In genomic region chr10:111137012-111137411, GRCh38 we compare ENCODE assay signal across 1 cellular context.
TF ChIP-seq lines count a peak whose summit lies in the region.

No MANE protein-coding gene starts in this region.

TF ChIP-seq in WTC11, 78 proteins besides CTCF, POLR2A, EP300 and RAD21 (continued from another document):
- TF ChIP-seq USF2 (CRISPR knock-in tag; IDR thresholded peaks at IDR 0.05) (peak; percentile 85), ZNF232 (CRISPR knock-in tag; IDR thresholded peaks at IDR 0.05) (0 out of 2 replicates have a peak, but pooled peaks have one; percentile 19), GRHL2 (CRISPR knock-in tag; IDR thresholded peaks at IDR 0.05; ENCODE audit: insufficient replicate concordance, severe bottlenecking) (no peak), ZNF512 (CRISPR knock-in tag; IDR thresholded peaks at IDR 0.05; ENCODE audit: borderline replicate concordance) (no peak), USF1 (CRISPR knock-in tag; IDR thresholded peaks at IDR 0.05) (peak; percentile 80), FOXP4 (CRISPR knock-in tag; IDR thresholded peaks at IDR 0.05) (peak; percentile 84; the same call in 1 of the 2 replicates), ZNF671 (CRISPR knock-in tag; IDR thresholded peaks at IDR 0.05) (no peak)
